1 cellular context compared by ENCODE assay signal in genomic region chr10:5526691-5527331, GRCh38.
TF ChIP-seq lines count a peak whose summit lies in the region.

No MANE protein-coding gene starts in this region.

TF ChIP-seq in GM23338, 12 proteins besides CTCF, POLR2A, EP300 and RAD21 (continued from another document):
- TF ChIP-seq ZNF114 (CRISPR knock-in tag; IDR thresholded peaks at IDR 0.05), result no peak
- TF ChIP-seq JUNB (IDR thresholded peaks at IDR 0.05; ENCODE audit: unreplicated experiment), result no peak
- no peak for TF ChIP-seq ZNF331 (CRISPR knock-in tag; IDR thresholded peaks at IDR 0.05; ENCODE audit: low read depth)
- TF ChIP-seq REST (IDR thresholded peaks at IDR 0.05; ENCODE audit: unreplicated experiment), result no peak
- TF ChIP-seq ZNF462 (CRISPR knock-in tag; IDR thresholded peaks at IDR 0.05), result no peak
